ENCODE assay signal across 1 cellular context in genomic region chr10:50275650-50276235, GRCh38.
TF ChIP-seq lines count a peak whose summit lies in the region.

No MANE protein-coding gene starts in this region.

TF ChIP-seq in K562, 482 proteins besides CTCF, POLR2A, EP300 and RAD21 (continued from another document):
- no peak for TF ChIP-seq AFF4 (CRISPR knock-in tag; IDR thresholded peaks at IDR 0.05)
